ENCODE assay signal across 31 cellular contexts in genomic region chr22:47716890-47717615, GRCh38.
"Had no signal": no experiment of that assay in that cellular context is flagged by ENCODE, and none has a peak within 500 bp of the region (broad histone marks: within the 10 kb centered on the region; RNA-seq: fewer than 3 reads in every experiment).

No MANE protein-coding gene starts in this region.

- H3K4me1 ChIP-seq: ascending aorta, SJSA1 had no signal

- H3K27ac ChIP-seq: ascending aorta, cardiac muscle cell, SJSA1, WERI-Rb-1 had no signal

- H3K36me3 ChIP-seq: ascending aorta, cardiac muscle cell, MG63, SJSA1, WERI-Rb-1 had no signal

- DNase-seq: activated CD4-positive, alpha-beta memory T cell treated with anti-CD3 and anti-CD28 coated beads, Interleukin-2, amount 10 ng/mL, durations not matched to agents 7 days and 5 days; activated CD4-positive, alpha-beta T cell treated with anti-CD3 and anti-CD28 coated beads for 1 hour; activated CD4-positive, alpha-beta T cell treated with anti-CD3 and anti-CD28 coated beads for 48 hours; activated CD4-positive, CD25-positive, alpha-beta regulatory T cell; activated effector memory CD4-positive, alpha-beta T cell treated with anti-CD3 and anti-CD28 coated beads, Interleukin-2, amount 50 U/mL, for 16 hours; activated naive CD4-positive, alpha-beta T cell; activated naive CD8-positive, alpha-beta T cell treated with anti-CD3 and anti-CD28 coated beads, Interleukin-2, amount 10 ng/mL, durations not matched to agents 7 days and 5 days; activated T-cell treated with anti-CD3 and anti-CD28 coated beads, Interleukin-2, amount 50 U/mL, for 1 hour; activated T-cell treated with anti-CD3 and anti-CD28 coated beads, Interleukin-2, amount 50 U/mL, for 72 hours; Karpas-422; MG63; NCI-H1048; NCI-H1105 treated with DMSO at 0.1 percent for 48 hours; NCI-H1436; NCI-H1694; NCI-H1930; NCI-H2081 treated with DMSO at 0.1 percent for 48 hours; NCI-H226; NCI-H446 treated with DMSO at 0.1 percent for 48 hours; NCI-H524 treated with DMSO at 0.1 percent for 48 hours; SHP77 treated with DMSO at 0.1 percent for 48 hours; SW 1271; T-helper 1 cell; T-helper 2 cell; T-helper 9 cell; WERI-Rb-1 had no signal

- H3K9me3 ChIP-seq: ascending aorta, MG63, SJSA1 had no signal

- H3K27me3 ChIP-seq: ascending aorta, cardiac muscle cell, MG63, SJSA1 had no signal

- ATAC-seq: activated T-cell treated with anti-CD3 and anti-CD28 coated beads, Interleukin-2, amount 50 U/mL, for 72 hours; activated T-helper 17 cell treated with anti-CD3 and anti-CD28 coated beads, Interleukin-2, amount 50 U/mL, for 72 hours; Panc1 had no signal

- H3K4me3 ChIP-seq: ascending aorta, cardiac muscle cell, MG63, SJSA1 had no signal
